ENCODE assay signal across 30 cellular contexts in genomic region chr11:30254307-30255298, GRCh38. TPM values are rescaled to one million over a fixed set of nuclear protein-coding genes. Genes with fewer than 3 reads are reported as not detected.
DNase-seq lines count a peak whose midpoint lies in the region; ATAC-seq, FAIRE-seq and TF ChIP-seq lines count a peak whose summit lies in the region.
"Had no signal": no experiment of that assay in that cellular context is flagged by ENCODE, and none has a peak within 500 bp of the region (broad histone marks: within the 10 kb centered on the region; RNA-seq: fewer than 3 reads in every experiment).

No MANE protein-coding gene starts in this region.

- peak; percentile 32 for TF ChIP-seq EP300 in neural cell (conservative IDR thresholded peaks at IDR 0.05; ENCODE audit: poor library complexity, severe bottlenecking)

- ATAC-seq in GM19397 (IDR thresholded peaks at IDR 0.05; ENCODE audit: unreplicated experiment) (no peak), GM18517 (IDR thresholded peaks at IDR 0.05; ENCODE audit: unreplicated experiment) (no peak)
- ATAC-seq: activated T-cell treated with anti-CD3 and anti-CD28 coated beads, Interleukin-2, amount 50 U/mL, for 72 hours; foreskin keratinocyte; left ventricle myocardium superior; natural killer cell treated with Interleukin-12 subunit alpha and Interleukin-12 subunit beta and Interleukin-15 and Interleukin-18, amount 100 ng/mL, for 72 hours; Panc1; right lobe of liver had no signal

- TF ChIP-seq CTCF in astrocyte (IDR thresholded peaks at IDR 0.05; ENCODE audit: insufficient read depth, low read depth, low read length) (no peak), neural cell (IDR thresholded peaks at IDR 0.05; ENCODE audit: poor library complexity, severe bottlenecking) (no peak)

- H3K27ac ChIP-seq in astrocyte (ENCODE audit: low read depth, low read length) (no peak overlapping the region), neural cell (ENCODE audit: low read length) (no peak overlapping the region)
- H3K27ac ChIP-seq: ascending aorta; BLaER1 treated with 17β-estradiol and CSF1 and Interleukin-3, amounts not matched to agents 10 nM and 100 nM; foreskin keratinocyte; hepatocyte; parathyroid adenoma; right lobe of liver; SJCRH30; upper lobe of left lung had no signal

- H3K36me3 Mint-ChIP-seq in astrocyte (ENCODE audit: low read depth, unreplicated experiment): no peaks in the 10 kb centered on the region
- H3K36me3 Mint-ChIP-seq: activated naive CD4-positive, alpha-beta T cell treated with anti-CD3 and anti-CD28 coated beads, Interleukin-2, amount 10 ng/mL, durations not matched to agents 7 days and 5 days; IgD-negative memory B cell; natural killer cell treated with Interleukin-12 subunit alpha and Interleukin-12 subunit beta and Interleukin-15 and Interleukin-18, amount 100 ng/mL, for 72 hours had no signal

- peak overlapping the region; percentile 21 for H3K27ac Mint-ChIP-seq in astrocyte (ENCODE audit: unreplicated experiment)
- H3K27ac Mint-ChIP-seq: activated naive CD4-positive, alpha-beta T cell treated with anti-CD3 and anti-CD28 coated beads, Interleukin-2, amount 10 ng/mL, durations not matched to agents 7 days and 5 days; activated T-cell treated with anti-CD3 and anti-CD28 coated beads, Interleukin-2, amount 50 U/mL, for 72 hours; natural killer cell treated with Interleukin-12 subunit alpha and Interleukin-12 subunit beta and Interleukin-15 and Interleukin-18, amount 100 ng/mL, for 72 hours had no signal

- H3K9me3 Mint-ChIP-seq in astrocyte (ENCODE audit: unreplicated experiment): peaks cover 6% of the 10 kb centered on the region
- H3K9me3 Mint-ChIP-seq: activated naive CD4-positive, alpha-beta T cell treated with anti-CD3 and anti-CD28 coated beads, Interleukin-2, amount 10 ng/mL, durations not matched to agents 7 days and 5 days; activated T-cell treated with anti-CD3 and anti-CD28 coated beads, Interleukin-2, amount 50 U/mL, for 72 hours; natural killer cell treated with Interleukin-12 subunit alpha and Interleukin-12 subunit beta and Interleukin-15 and Interleukin-18, amount 100 ng/mL, for 72 hours had no signal

- peak in 2 of 3 experiments; percentile 6 to 31 for DNase-seq in NCI-H1417 (lab: John Stamatoyannopoulos, UW)
- no peak for DNase-seq in NCI-H1417 treated with DMSO at 0.1 percent for 48 hours (lab: John Stamatoyannopoulos, UW)
- peak; percentile 56 for DNase-seq in LHCN-M2 (ENCODE audit: low read depth)
- DNase-seq in astrocyte (ENCODE audit: low read depth): peak; percentile 14
- no peak for DNase-seq in NOMO-1 (lab: John Stamatoyannopoulos, UW; ENCODE audit: unreplicated experiment in 2 of 2)
- DNase-seq: ACHN; activated CD4-positive, alpha-beta T cell treated with anti-CD3 and anti-CD28 coated beads for 48 hours; activated naive CD4-positive, alpha-beta T cell treated with anti-CD3 and anti-CD28 coated beads, Interleukin-2, amount 10 ng/mL, durations not matched to agents 7 days and 5 days; activated T-cell treated with anti-CD3 and anti-CD28 coated beads, Interleukin-2, amount 50 U/mL, for 72 hours; effector CD8-positive, alpha-beta T cell; erythroblast; foreskin keratinocyte; left ventricle myocardium superior; NCI-H1694; right lobe of liver; upper lobe of left lung had no signal

- H3K4me3 Mint-ChIP-seq in astrocyte (ENCODE audit: unreplicated experiment): no peak overlapping the region
- H3K4me3 Mint-ChIP-seq: activated naive CD4-positive, alpha-beta T cell treated with anti-CD3 and anti-CD28 coated beads, Interleukin-2, amount 10 ng/mL, durations not matched to agents 7 days and 5 days; natural killer cell treated with Interleukin-12 subunit alpha and Interleukin-12 subunit beta and Interleukin-15 and Interleukin-18, amount 100 ng/mL, for 72 hours had no signal

- H3K4me3 ChIP-seq in astrocyte (ENCODE audit: insufficient read depth, low read depth, low read length) (no peak overlapping the region), neural cell (ENCODE audit: low read length) (peak overlapping the region; percentile 7)
- H3K4me3 ChIP-seq: ascending aorta; BLaER1 treated with 17β-estradiol and CSF1 and Interleukin-3, amounts not matched to agents 10 nM and 100 nM; hepatocyte; right lobe of liver; SJCRH30; upper lobe of left lung had no signal

- H3K79me2 ChIP-seq in astrocyte (ENCODE audit: insufficient read depth, low read length) (no peaks in the 10 kb centered on the region), neural cell (replicated peaks; ENCODE audit: insufficient read depth, low read length) (no peaks in the 10 kb centered on the region)
- H3K79me2 ChIP-seq: hepatocyte, parathyroid adenoma had no signal

- H3F3A ChIP-seq in neural cell (ENCODE audit: insufficient read depth, low read length, poor library complexity, severe bottlenecking): no peaks in the 10 kb centered on the region

- H3K9me3 ChIP-seq in astrocyte (ENCODE audit: insufficient read depth, low read depth, low read length) (no peaks in the 10 kb centered on the region), neural cell (ENCODE audit: low read length) (no peaks in the 10 kb centered on the region)
- H3K9me3 ChIP-seq: ascending aorta; BLaER1 treated with 17β-estradiol and CSF1 and Interleukin-3, amounts not matched to agents 10 nM and 100 nM; right lobe of liver; SJCRH30; upper lobe of left lung had no signal

- no peak overlapping the region for H2AFZ ChIP-seq in astrocyte (ENCODE audit: low read depth, low read length)
- H2AFZ ChIP-seq in neural cell (ENCODE audit: low read depth, low read length): no peak overlapping the region
- H2AFZ ChIP-seq: hepatocyte, parathyroid adenoma had no signal

- H3K36me3 ChIP-seq in astrocyte (ENCODE audit: insufficient read depth, low read length) (no peaks in the 10 kb centered on the region), neural cell (ENCODE audit: insufficient read depth, low read length) (no peaks in the 10 kb centered on the region)
- H3K36me3 ChIP-seq: ascending aorta; BLaER1 treated with 17β-estradiol and CSF1 and Interleukin-3, amounts not matched to agents 10 nM and 100 nM; right lobe of liver; SJCRH30; upper lobe of left lung had no signal

- no peaks in the 10 kb centered on the region for H3K9me2 ChIP-seq in neural cell (ENCODE audit: insufficient read depth, low read length)

- no peak for FAIRE-seq in astrocyte (lab: Jason Lieb, UNC)
- FAIRE-seq: G401.6 had no signal

- H4K20me1 ChIP-seq in astrocyte (ENCODE audit: insufficient read depth, low read length) (no peaks in the 10 kb centered on the region), neural cell (ENCODE audit: insufficient read depth) (no peaks in the 10 kb centered on the region)
- H4K20me1 ChIP-seq: BLaER1 treated with 17β-estradiol and CSF1 and Interleukin-3, amounts not matched to agents 10 nM and 100 nM had no signal

- H3K4me1 Mint-ChIP-seq in astrocyte (ENCODE audit: low read depth, unreplicated experiment): peaks cover 16% of the 10 kb centered on the region
- H3K4me1 Mint-ChIP-seq: activated naive CD4-positive, alpha-beta T cell treated with anti-CD3 and anti-CD28 coated beads, Interleukin-2, amount 10 ng/mL, durations not matched to agents 7 days and 5 days had no signal

- H3K27me3 Mint-ChIP-seq in astrocyte (ENCODE audit: low read depth, unreplicated experiment): no peaks in the 10 kb centered on the region
- H3K27me3 Mint-ChIP-seq: activated naive CD4-positive, alpha-beta T cell treated with anti-CD3 and anti-CD28 coated beads, Interleukin-2, amount 10 ng/mL, durations not matched to agents 7 days and 5 days; natural killer cell treated with Interleukin-12 subunit alpha and Interleukin-12 subunit beta and Interleukin-15 and Interleukin-18, amount 100 ng/mL, for 72 hours had no signal

- peak overlapping the region; percentile 22 for H3K4me2 ChIP-seq in astrocyte (ENCODE audit: low read length)
- H3K4me2 ChIP-seq in neural cell (ENCODE audit: low read length): peak overlapping the region; percentile 21
- H3K4me2 ChIP-seq: BLaER1 treated with 17β-estradiol and CSF1 and Interleukin-3, amounts not matched to agents 10 nM and 100 nM; hepatocyte had no signal

- TF ChIP-seq RAD21 in neural cell (conservative IDR thresholded peaks at IDR 0.05): no peak

- no peak overlapping the region for H3K9ac ChIP-seq in astrocyte (ENCODE audit: low read length)
- no peak overlapping the region for H3K9ac ChIP-seq in neural cell (ENCODE audit: low read length)
- H3K9ac ChIP-seq: BLaER1 treated with 17β-estradiol and CSF1 and Interleukin-3, amounts not matched to agents 10 nM and 100 nM; parathyroid adenoma had no signal

- peaks cover 11% of the 10 kb centered on the region for H3K4me1 ChIP-seq in astrocyte (ENCODE audit: insufficient read depth, low read length)
- H3K4me1 ChIP-seq: ascending aorta; BLaER1 treated with 17β-estradiol and CSF1 and Interleukin-3, amounts not matched to agents 10 nM and 100 nM; foreskin keratinocyte; parathyroid adenoma; right lobe of liver; upper lobe of left lung had no signal

- no peaks in the 10 kb centered on the region for H3K27me3 ChIP-seq in astrocyte (ENCODE audit: insufficient read depth, low read length)
- H3K27me3 ChIP-seq in neural cell (ENCODE audit: insufficient read depth, low read depth, low read length): no peaks in the 10 kb centered on the region
- H3K27me3 ChIP-seq: ascending aorta; BLaER1 treated with 17β-estradiol and CSF1 and Interleukin-3, amounts not matched to agents 10 nM and 100 nM; hepatocyte; right lobe of liver; SJCRH30; upper lobe of left lung had no signal

TF ChIP-seq in neural cell, 6 proteins besides CTCF, POLR2A, EP300 and RAD21:
- TF ChIP-seq TAF1 (IDR thresholded peaks at IDR 0.05; ENCODE audit: low read depth): no peak
- TF ChIP-seq POLR2AphosphoS5 (IDR thresholded peaks at IDR 0.05): peak; percentile 46

RNA-seq across cellular contexts. Expression of gene FSHB, which starts 23.8 kb away (rescaled TPM):
- total RNA-seq in LHCN-M2 (2014; rRNA removed) (not detected in 2 replicates), astrocyte (not detected in 2 replicates)
- polyA plus RNA-seq in LHCN-M2 (2012): not detected
- not detected in 2 replicates for polyA plus RNA-seq in neural cell
- polyA minus RNA-seq in neural cell: not detected in 2 replicates
- total RNA-seq: activated T-cell treated with anti-CD3 and anti-CD28 coated beads, Interleukin-2, amount 50 U/mL, for 72 hours; ascending aorta; cerebellum; foreskin keratinocyte; hepatocyte; left ventricle myocardium superior; natural killer cell treated with Interleukin-12 subunit alpha and Interleukin-12 subunit beta and Interleukin-15 and Interleukin-18, amount 100 ng/mL, for 72 hours; right lobe of liver; SJCRH30; T-helper 1 cell treated with Interleukin-12 subunit alpha and Interleukin-12 subunit beta and Interleukin-4 antibody, amounts not matched to agents 30 ng/mL and 1 ng/mL, for 36 hours; upper lobe of left lung had no signal
- polyA plus RNA-seq: foreskin keratinocyte, hepatocyte, IgD-negative memory B cell had no signal

Comparison
In these comparisons a context has a peak if more than half of its experiments do, and no peak if none do; other contexts are left out.
1. DNase-seq: peak in NCI-H1417 (2 of 3), LHCN-M2 (single experiment) and astrocyte (single experiment); none in NCI-H1417 treated with DMSO at 0.1 percent for 48 hours (single experiment) and NOMO-1 (0 of 2).